ENCODE assay signal across 16 cellular contexts in genomic region chr9:19358691-19359090, GRCh38. TPM values are rescaled to one million over a fixed set of nuclear protein-coding genes. Genes with fewer than 3 reads are reported as not detected.
A peak's percentile ranks its signal among the peaks of the same experiment; 100 is the strongest.
DNase-seq lines count a peak whose midpoint lies in the region; ATAC-seq, FAIRE-seq and TF ChIP-seq lines count a peak whose summit lies in the region.
"Had no signal": no experiment of that assay in that cellular context is flagged by ENCODE, and none has a peak within 500 bp of the region (broad histone marks: within the 10 kb centered on the region; RNA-seq: fewer than 3 reads in every experiment).

No MANE protein-coding gene starts in this region.

- H3K4me3 ChIP-seq in astrocyte (ENCODE audit: insufficient read depth, low read depth, low read length), result no peak overlapping the region

- no peaks in the 10 kb centered on the region for H3K79me2 ChIP-seq in astrocyte (ENCODE audit: insufficient read depth, low read length)

- peaks cover 3% of the 10 kb centered on the region for H3K36me3 Mint-ChIP-seq in astrocyte (ENCODE audit: low read depth, unreplicated experiment)
- H3K36me3 Mint-ChIP-seq in nephron progenitor cell (ENCODE audit: low read depth), result peaks cover 60% of the 10 kb centered on the region

- no peak for ATAC-seq in HG02840 (IDR thresholded peaks at IDR 0.05; ENCODE audit: low FRiP score, unreplicated experiment)

- no peaks in the 10 kb centered on the region for H3K9me3 ChIP-seq in astrocyte (ENCODE audit: insufficient read depth, low read depth, low read length)
- H3K9me3 ChIP-seq: BE2C, Caco-2 had no signal

- TF ChIP-seq CTCF in astrocyte (IDR thresholded peaks at IDR 0.05; ENCODE audit: insufficient read depth, low read depth, low read length), result no peak
- TF ChIP-seq CTCF in nephron progenitor cell (IDR thresholded peaks at IDR 0.05), result no peak

- H2AFZ ChIP-seq in astrocyte (ENCODE audit: low read depth, low read length), result no peak overlapping the region

- H3K27me3 Mint-ChIP-seq in astrocyte (ENCODE audit: low read depth, unreplicated experiment), result no peaks in the 10 kb centered on the region
- H3K27me3 Mint-ChIP-seq in nephron progenitor cell (ENCODE audit: low read depth, poor library complexity), result no peaks in the 10 kb centered on the region
- H3K27me3 Mint-ChIP-seq: CD4-positive, CD25-positive, alpha-beta regulatory T cell had no signal

- peak; percentile 60 for FAIRE-seq in astrocyte (lab: Jason Lieb, UNC)
- FAIRE-seq: D721Med, H1 had no signal

- H3K4me1 Mint-ChIP-seq in astrocyte (ENCODE audit: low read depth, unreplicated experiment) (no peaks in the 10 kb centered on the region), nephron progenitor cell (no peaks in the 10 kb centered on the region)
- H3K4me1 Mint-ChIP-seq: H9 had no signal

- H3K27ac ChIP-seq in astrocyte (ENCODE audit: low read depth, low read length), result no peak overlapping the region

- H3K27me3 ChIP-seq in astrocyte (ENCODE audit: insufficient read depth, low read length), result no peaks in the 10 kb centered on the region
- H3K27me3 ChIP-seq: BE2C had no signal

- H3K4me3 Mint-ChIP-seq in astrocyte (ENCODE audit: unreplicated experiment) (no peak overlapping the region), nephron progenitor cell (no peak overlapping the region)
- H3K4me3 Mint-ChIP-seq: CD4-positive, CD25-positive, alpha-beta regulatory T cell; H9 had no signal

- H3K27ac Mint-ChIP-seq in astrocyte (ENCODE audit: unreplicated experiment) (no peak overlapping the region), nephron progenitor cell (no peak overlapping the region)
- H3K27ac Mint-ChIP-seq: H9 had no signal

- H3K4me1 ChIP-seq in astrocyte (ENCODE audit: insufficient read depth, low read length), result no peaks in the 10 kb centered on the region
- H3K4me1 ChIP-seq: BE2C, Caco-2 had no signal

- peak; percentile 11 for DNase-seq in HCEC 1CT
- no peak for DNase-seq in astrocyte (ENCODE audit: low read depth)
- DNase-seq in iris pigment epithelial cell (ENCODE audit: low read depth), result peak; percentile 51
- DNase-seq in NK-92 (lab: John Stamatoyannopoulos, UW; ENCODE audit: unreplicated experiment), result no peak
- DNase-seq in stimulated activated CD8-positive, alpha-beta memory T cell treated with anti-CD3 and anti-CD28 coated beads, Interleukin-4, amount 100 ng/mL, for 48 hours, result no peak
- no peak for DNase-seq in nephron progenitor cell
- DNase-seq: ACHN; BE2C; C1 segment of cervical spinal cord; Caco-2; CD4-positive, CD25-positive, alpha-beta regulatory T cell; GDM1; H9 had no signal

- H3K9me3 Mint-ChIP-seq in astrocyte (ENCODE audit: unreplicated experiment), result no peaks in the 10 kb centered on the region
- H3K9me3 Mint-ChIP-seq in nephron progenitor cell, result no peaks in the 10 kb centered on the region
- H3K9me3 Mint-ChIP-seq: CD4-positive, CD25-positive, alpha-beta regulatory T cell; H9 had no signal

- H3K4me2 ChIP-seq in astrocyte (ENCODE audit: low read length), result no peak overlapping the region

- H4K20me1 ChIP-seq in astrocyte (ENCODE audit: insufficient read depth, low read length), result no peaks in the 10 kb centered on the region

- no peak overlapping the region for H3K9ac ChIP-seq in astrocyte (ENCODE audit: low read length)

- peaks cover 23% of the 10 kb centered on the region for H3K36me3 ChIP-seq in astrocyte (ENCODE audit: insufficient read depth, low read length)

RNA-seq across cellular contexts. Expression of gene RPS6, which starts 21.3 kb away (rescaled TPM):
- total RNA-seq in astrocyte, result 1,222 and 1,430 TPM in 2 replicates

RNA-seq across cellular contexts. Expression of gene ACER2, which starts 50.1 kb away (rescaled TPM):
- 6.0 and 7.4 TPM in 2 replicates for total RNA-seq in astrocyte

Comparison
In these comparisons a context has a peak if more than half of its experiments do, and no peak if none do; other contexts are left out.
1. DNase-seq: peak in HCEC 1CT (single experiment) and iris pigment epithelial cell (single experiment); none in astrocyte (single experiment), NK-92 (single experiment), stimulated activated CD8-positive, alpha-beta memory T cell treated with anti-CD3 and anti-CD28 coated beads, Interleukin-4, amount 100 ng/mL, for 48 hours (single experiment) and nephron progenitor cell (single experiment).